ENCODE assay signal across 9 cellular contexts in genomic region chrX:37746268-37746931, GRCh38. TPM values are rescaled to one million over a fixed set of nuclear protein-coding genes. Genes with fewer than 3 reads are reported as not detected.
DNase-seq lines count a peak whose midpoint lies in the region; ATAC-seq and TF ChIP-seq lines count a peak whose summit lies in the region.
"Had no signal": no experiment of that assay in that cellular context is flagged by ENCODE, and none has a peak within 500 bp of the region (broad histone marks: within the 10 kb centered on the region; RNA-seq: fewer than 3 reads in every experiment).

No MANE protein-coding gene starts in this region.

- H3K14ac ChIP-seq in H9 (ENCODE audit: insufficient read depth, low read length): no peak overlapping the region

- H3K79me1 ChIP-seq in H9 (ENCODE audit: insufficient read depth, low read depth, low read length, poor library complexity, severe bottlenecking): no peaks in the 10 kb centered on the region

- no peak overlapping the region for H2BK20ac ChIP-seq in H9 (ENCODE audit: low read depth, low read length, poor library complexity, severe bottlenecking)

- no peak overlapping the region for H2BK120ac ChIP-seq in H9 (ENCODE audit: low read depth, low read length, poor library complexity, severe bottlenecking)

- TF ChIP-seq CTCF in H9 (conservative IDR thresholded peaks at IDR 0.05) (no peak), SK-N-SH (IDR thresholded peaks at IDR 0.05) (no peak), coronary artery (IDR thresholded peaks at IDR 0.05) (no peak)

- no peak overlapping the region for H3K18ac ChIP-seq in H9 (ENCODE audit: insufficient read length, low read depth, low read length)

- no peak overlapping the region for H2AK5ac ChIP-seq in H9 (ENCODE audit: insufficient read length, low read length)

- no peak overlapping the region for H4K91ac ChIP-seq in H9 (ENCODE audit: insufficient read length, low read depth, low read length)

- no peaks in the 10 kb centered on the region for H3F3A ChIP-seq in SK-N-SH (replicated peaks; ENCODE audit: insufficient read depth)

- H3K27ac ChIP-seq in Karpas-422 (ENCODE audit: low read length) (peak overlapping the region; percentile 3; the same call in 1 of the 2 replicates), H9 (ENCODE audit: insufficient read length, low read depth, low read length) (no peak overlapping the region), SK-N-SH (ENCODE audit: low read depth in 2 of 2, low read length in 1 of 2) (no peak overlapping the region), coronary artery (no peak overlapping the region)

- H2AFZ ChIP-seq in Karpas-422 (ENCODE audit: low read length): peak overlapping the region; percentile 13
- no peak overlapping the region for H2AFZ ChIP-seq in H9 (ENCODE audit: low read length)
- H2AFZ ChIP-seq in SK-N-SH (ENCODE audit: low read depth): no peak overlapping the region

- H3K27me3 Mint-ChIP-seq in effector memory CD8-positive, alpha-beta T cell: no peaks in the 10 kb centered on the region
- no peaks in the 10 kb centered on the region for H3K27me3 Mint-ChIP-seq in H9 (ENCODE audit: low read depth)

- H3K23ac ChIP-seq in H9 (ENCODE audit: insufficient read length, low read depth, low read length): no peak overlapping the region

- peaks cover 11 to 14% of the 10 kb centered on the region in 2 donors for H3K4me1 Mint-ChIP-seq in effector memory CD8-positive, alpha-beta T cell (ENCODE audit: low read depth in 2 of 2)
- H3K4me1 Mint-ChIP-seq in H9: no peaks in the 10 kb centered on the region

- H3K9me3 ChIP-seq in Karpas-422 (ENCODE audit: low read length): no peaks in the 10 kb centered on the region
- no peaks in the 10 kb centered on the region for H3K9me3 ChIP-seq in H9 (ENCODE audit: control insufficient read depth, low read depth, low read length)
- no peaks in the 10 kb centered on the region for H3K9me3 ChIP-seq in SK-N-SH

- H4K8ac ChIP-seq in H9 (replicated peaks; ENCODE audit: insufficient read length, low read depth, low read length): no peak overlapping the region

- no peak overlapping the region for H2BK5ac ChIP-seq in H9 (ENCODE audit: insufficient read length, low read length)

- H3K4me3 Mint-ChIP-seq in effector memory CD8-positive, alpha-beta T cell: peak overlapping the region in 1 of 2 donors; percentile 19
- H3K4me3 Mint-ChIP-seq in H9: no peak overlapping the region

- no peak overlapping the region for H3K4me3 ChIP-seq in Karpas-422 (ENCODE audit: low read length)
- H3K4me3 ChIP-seq in SK-N-SH (ENCODE audit: low read depth in 2 of 2, low read length in 1 of 2): no peak overlapping the region
- H3K4me3 ChIP-seq in coronary artery: no peak overlapping the region

- no peak overlapping the region for H2BK12ac ChIP-seq in H9 (ENCODE audit: insufficient read length, low read depth, low read length)

- no peak for TF ChIP-seq EP300 in SK-N-SH (IDR thresholded peaks at IDR 0.05; ENCODE audit: borderline replicate concordance in 1 of 2, low read depth in 1 of 2, low read length in 1 of 2)

- no peak overlapping the region for H3K4ac ChIP-seq in H9 (ENCODE audit: low read depth, low read length)

- no peaks in the 10 kb centered on the region for H3K36me3 Mint-ChIP-seq in effector memory CD8-positive, alpha-beta T cell (ENCODE audit: insufficient read depth)
- H3K36me3 Mint-ChIP-seq in H9 (ENCODE audit: insufficient read depth in 1 of 3, low read depth in 3 of 3): peaks cover 0 to 1% (median 0%) of the 10 kb centered on the region in 3 experiments; a peak in 1 of 7 replicates

- no peaks in the 10 kb centered on the region for H3K23me2 ChIP-seq in H9 (ENCODE audit: insufficient read length, low read depth, low read length, poor library complexity, severe bottlenecking)

- H3K4me2 ChIP-seq in Karpas-422 (ENCODE audit: low read depth, low read length, poor library complexity, severe bottlenecking) (no peak overlapping the region), H9 (ENCODE audit: insufficient read depth, insufficient read length, low read length) (no peak overlapping the region), SK-N-SH (no peak overlapping the region)

- H3K9ac ChIP-seq in Karpas-422 (ENCODE audit: low read length) (no peak overlapping the region), H9 (ENCODE audit: extremely low read depth, insufficient read length, low read length) (no peak overlapping the region), SK-N-SH (no peak overlapping the region)

- H3K36me3 ChIP-seq in Karpas-422 (ENCODE audit: insufficient read depth, low read length): no peaks in the 10 kb centered on the region
- H3K36me3 ChIP-seq in SK-N-SH (replicated peaks in 1 of 2; ENCODE audit: control insufficient read depth in 1 of 2, insufficient read depth in 2 of 2, low read length in 1 of 2): no peaks in the 10 kb centered on the region

- TF ChIP-seq RAD21 in SK-N-SH (IDR thresholded peaks at IDR 0.05; ENCODE audit: low read length): no peak

- H3K4me1 ChIP-seq in Karpas-422 (ENCODE audit: low read length): peaks cover 17% of the 10 kb centered on the region
- no peaks in the 10 kb centered on the region for H3K4me1 ChIP-seq in H9 (ENCODE audit: insufficient read depth, low read length)
- H3K4me1 ChIP-seq in SK-N-SH (ENCODE audit: control insufficient read depth in 1 of 2, insufficient read depth in 2 of 2, low read depth in 1 of 2, low read length in 1 of 2): no peaks in the 10 kb centered on the region

- peak overlapping the region in 1 of 2 donors; percentile 57 for H3K27ac Mint-ChIP-seq in effector memory CD8-positive, alpha-beta T cell
- H3K27ac Mint-ChIP-seq in H9: no peak overlapping the region

- no peak overlapping the region for H3T11ph ChIP-seq in H9 (ENCODE audit: low read length)

- no peak for DNase-seq in Karpas-422
- no peak for DNase-seq in effector memory CD8-positive, alpha-beta T cell
- no peak for DNase-seq in H9
- DNase-seq in SK-N-SH: no peak
- DNase-seq in coronary artery (ENCODE audit: low spot score): no peak
- DNase-seq in HCEC 1CT: no peak

- CTCF ChIA-PET in SK-N-SH (lab: Yijun Ruan, JAX): interaction anchor here (0.8 to 5.4 kb wide), 18 partner anchors 10 to 429 kb away, joined by 3 to 49 read pairs (median 6); partner anchors contain the start of gene CYBB

- no CpG with 5 or more reads among the region's 7 CpGs for WGBS in H9 (ENCODE audit: extremely low coverage, insufficient read length, low lambda C conversion rate)
- 22% methylated on average over 5 of the region's 7 CpGs for WGBS in SK-N-SH (ENCODE audit: low lambda C conversion rate)

- H3K56ac ChIP-seq in H9 (ENCODE audit: insufficient read length, low read depth, low read length): no peak overlapping the region

- no peaks in the 10 kb centered on the region for H4K20me1 ChIP-seq in Karpas-422 (ENCODE audit: insufficient read depth, low read depth, low read length)
- H4K20me1 ChIP-seq in H9 (ENCODE audit: control insufficient read depth, insufficient read depth, insufficient read length): no peaks in the 10 kb centered on the region
- H4K20me1 ChIP-seq in SK-N-SH (ENCODE audit: insufficient read depth): no peaks in the 10 kb centered on the region

- no peak overlapping the region for H4K5ac ChIP-seq in H9 (ENCODE audit: insufficient read length, low read depth, low read length)

- no peaks in the 10 kb centered on the region for H3K9me3 Mint-ChIP-seq in effector memory CD8-positive, alpha-beta T cell
- peaks cover 57 to 58% of the 10 kb centered on the region in 2 experiments for H3K9me3 Mint-ChIP-seq in H9

- H3K79me2 ChIP-seq in Karpas-422 (ENCODE audit: low read length) (no peaks in the 10 kb centered on the region), H9 (ENCODE audit: insufficient read depth, low read length) (no peaks in the 10 kb centered on the region), SK-N-SH (ENCODE audit: insufficient read depth) (no peaks in the 10 kb centered on the region)

- no peaks in the 10 kb centered on the region for H3K9me2 ChIP-seq in Karpas-422 (replicated peaks; ENCODE audit: insufficient read depth, low read length)
- H3K9me2 ChIP-seq in SK-N-SH: no peaks in the 10 kb centered on the region

- H3K27me3 ChIP-seq in Karpas-422 (ENCODE audit: low read length) (no peaks in the 10 kb centered on the region), H9 (ENCODE audit: insufficient read depth, low read length) (no peaks in the 10 kb centered on the region), SK-N-SH (ENCODE audit: insufficient read depth) (no peaks in the 10 kb centered on the region; the same call in 1 of the 2 replicates)

- H2BK15ac ChIP-seq in H9 (ENCODE audit: low read depth, low read length): no peak overlapping the region

- POLR2A ChIA-PET in SK-N-SH (lab: Yijun Ruan, JAX): no interaction called here

- ATAC-seq in GM18519 (IDR thresholded peaks at IDR 0.05; ENCODE audit: low FRiP score, unreplicated experiment) (peak; percentile 88), GM21737 (IDR thresholded peaks at IDR 0.05; ENCODE audit: unreplicated experiment) (peak; percentile 88)
- ATAC-seq in effector memory CD8-positive, alpha-beta T cell (replicated peaks): peak; percentile 49

TF ChIP-seq in SK-N-SH, 30 proteins besides CTCF, POLR2A, EP300 and RAD21:
- no peak for TF ChIP-seq PBX3 (IDR thresholded peaks at IDR 0.05)
- no peak for TF ChIP-seq TCF12 (IDR thresholded peaks at IDR 0.05)
- no peak for TF ChIP-seq GABPA (IDR thresholded peaks at IDR 0.05; ENCODE audit: low read depth)
- TF ChIP-seq TEAD4 (IDR thresholded peaks at IDR 0.05; ENCODE audit: borderline replicate concordance, insufficient read depth): no peak

RNA-seq across cellular contexts. Expression of gene CYBB, which starts 33.5 kb away (rescaled TPM):
- 13.4 and 14.4 TPM in 2 replicates for total RNA-seq in Karpas-422 (2014; rRNA removed; shearing (Covaris generic); ENCODE audit: low replicate concordance)
- 0.04 and 0.07 TPM in 2 replicates for total RNA-seq in H9 (2021)
- not detected in 2 replicates for polyA plus RNA-seq in SK-N-SH (2012; rRNA removed)
- polyA plus RNA-seq in SK-N-SH (2012; cell fraction: cytosol; rRNA removed): not detected in 2 replicates
- polyA plus RNA-seq in SK-N-SH (2012; cell fraction: nucleus; rRNA removed): not detected in 2 replicates
- total RNA-seq: epithelial cell of proximal tubule had no signal

Comparison
In these comparisons a context has a peak if more than half of its experiments do, and no peak if none do; other contexts are left out.
1. RNA of gene CYBB, which starts 33.5 kb away (total RNA-seq): 13.4 to 14.4 TPM in Karpas-422; 0.04 to 0.07 TPM in H9; every median in the first group is over 10 times any median in the second.
2. Peak in every context shown above with its lines, with median percentiles within 50 percentile points of each other: ATAC-seq.